ENCODE assay signal across 8 cellular contexts in the genomic region with DNA sequence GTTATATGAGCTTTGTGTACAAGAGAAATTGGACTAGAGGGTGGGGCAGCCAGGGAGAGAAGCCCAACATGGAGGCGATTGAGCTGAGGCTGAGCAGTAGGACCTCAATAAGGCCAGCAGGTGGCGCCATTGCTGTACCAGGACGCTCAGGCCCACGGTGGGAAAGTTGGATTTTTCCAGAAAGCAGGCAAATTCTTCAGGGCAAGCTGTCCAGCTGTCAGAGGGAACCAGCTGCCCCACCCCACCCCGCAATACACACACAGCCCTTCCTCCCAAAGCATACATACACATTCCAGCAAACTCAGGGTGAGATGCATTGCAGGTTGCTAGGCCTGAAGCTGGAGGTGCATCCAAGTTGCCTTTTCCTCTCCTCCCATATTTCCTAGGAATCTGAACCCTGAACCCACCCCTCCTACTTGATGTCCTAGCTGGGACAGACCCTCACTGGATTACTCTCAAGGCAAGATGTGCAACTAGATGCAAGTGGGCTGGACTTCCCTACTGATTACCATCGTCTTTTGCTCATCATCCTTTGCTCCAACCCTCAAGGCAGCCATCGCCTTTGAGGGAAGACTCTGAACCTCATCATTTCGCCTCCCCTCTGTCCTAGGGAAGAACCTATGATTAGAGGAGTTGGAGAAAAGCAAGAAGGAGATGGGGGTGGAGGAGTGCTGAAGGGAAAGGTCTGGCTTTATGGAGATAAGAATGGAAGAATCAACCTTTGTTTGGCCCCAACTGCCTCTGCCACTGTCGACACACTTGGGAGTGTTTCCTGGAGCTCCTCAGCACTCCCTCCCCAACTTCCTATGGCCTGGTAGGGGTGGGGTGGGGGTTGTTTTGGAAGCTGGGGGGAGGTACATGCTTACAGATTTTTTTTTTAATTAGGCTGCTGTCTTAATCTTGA. TPM values are rescaled to one million over a fixed set of nuclear protein-coding genes. Genes with fewer than 3 reads are reported as not detected.
DNase-seq lines count a peak whose midpoint lies in the region; ATAC-seq, FAIRE-seq and TF ChIP-seq lines count a peak whose summit lies in the region.

No MANE protein-coding gene starts in this region.

- intact Hi-C loops in sciatic nerve (cut with DNase I): loop anchor here (5.0 kb wide), 1 partner anchor 77 kb away; no protein-coding TSS in a partner anchor

- peak; percentile 78 for DNase-seq in GM04504 (ENCODE audit: low read depth)
- DNase-seq in NCI-H146 (lab: John Stamatoyannopoulos, UW): peak; percentile 75
- peak; percentile 35 for DNase-seq in T-helper 22 cell (ENCODE audit: low read depth)
- DNase-seq in astrocyte (ENCODE audit: low read depth): peak; percentile 55
- DNase-seq in hepatic stellate cell (ENCODE audit: low spot score): peak; percentile 88
- DNase-seq in sciatic nerve (ENCODE audit: low spot score): peak; percentile 92

- no peaks in the 10 kb centered on the region for H3K27me3 Mint-ChIP-seq in astrocyte (ENCODE audit: low read depth, unreplicated experiment)

- peak; percentile 54 for FAIRE-seq in astrocyte (lab: Jason Lieb, UNC)

- H3K4me3 Mint-ChIP-seq in astrocyte (ENCODE audit: unreplicated experiment): no peak overlapping the region

- H3K36me3 Mint-ChIP-seq in astrocyte (ENCODE audit: low read depth, unreplicated experiment): no peaks in the 10 kb centered on the region

- peak; percentile 63 for ATAC-seq in HG02610 (IDR thresholded peaks at IDR 0.05; ENCODE audit: unreplicated experiment)
- peak; percentile 92 for ATAC-seq in sciatic nerve
- no peak for ATAC-seq in HG03378 (IDR thresholded peaks at IDR 0.05; ENCODE audit: unreplicated experiment)

- H3K36me3 ChIP-seq in astrocyte (ENCODE audit: insufficient read depth, low read length): no peaks in the 10 kb centered on the region

- peaks cover 25% of the 10 kb centered on the region for H3K4me1 ChIP-seq in astrocyte (ENCODE audit: insufficient read depth, low read length)

- no peak overlapping the region for H3K27ac Mint-ChIP-seq in astrocyte (ENCODE audit: unreplicated experiment)

- no peak overlapping the region for H3K9ac ChIP-seq in astrocyte (ENCODE audit: low read length)

- no peaks in the 10 kb centered on the region for H3K9me3 ChIP-seq in astrocyte (ENCODE audit: insufficient read depth, low read depth, low read length)

- peaks cover 27% of the 10 kb centered on the region for H3K4me1 Mint-ChIP-seq in astrocyte (ENCODE audit: low read depth, unreplicated experiment)

- H3K27me3 ChIP-seq in astrocyte (ENCODE audit: insufficient read depth, low read length): no peaks in the 10 kb centered on the region

- H2AFZ ChIP-seq in astrocyte (ENCODE audit: low read depth, low read length): peak overlapping the region; percentile 69

- H3K79me2 ChIP-seq in astrocyte (ENCODE audit: insufficient read depth, low read length): no peaks in the 10 kb centered on the region

- no peak overlapping the region for H3K4me3 ChIP-seq in astrocyte (ENCODE audit: insufficient read depth, low read depth, low read length)

- H4K20me1 ChIP-seq in astrocyte (ENCODE audit: insufficient read depth, low read length): no peaks in the 10 kb centered on the region

- no peak overlapping the region for H3K27ac ChIP-seq in astrocyte (ENCODE audit: low read depth, low read length)

- no peaks in the 10 kb centered on the region for H3K9me3 Mint-ChIP-seq in astrocyte (ENCODE audit: unreplicated experiment)

- no peak overlapping the region for H3K4me2 ChIP-seq in astrocyte (ENCODE audit: low read length)

- peak; percentile 96 for TF ChIP-seq CTCF in astrocyte (IDR thresholded peaks at IDR 0.05; ENCODE audit: insufficient read depth, low read depth, low read length)

RNA-seq across cellular contexts. Expression of a gene that starts 25.5 kb away (rescaled TPM):
- 0.29 and 0.45 TPM in 2 replicates for total RNA-seq in astrocyte
- total RNA-seq in sciatic nerve: 103 TPM

Comparison
In these comparisons a context has a peak if more than half of its experiments do, and no peak if none do; other contexts are left out.
1. DNase-seq: peak in every context shown above with its lines; median percentile 92 in sciatic nerve; 88 in hepatic stellate cell; 78 in GM04504; 75 in NCI-H146; 55 in astrocyte; 35 in T-helper 22 cell.
2. RNA of a gene that starts 25.5 kb away (total RNA-seq): 103 TPM in sciatic nerve (single experiment); 0.29 to 0.45 TPM in astrocyte; every median in the first group is over 10 times any median in the second.